In the genomic region with DNA sequence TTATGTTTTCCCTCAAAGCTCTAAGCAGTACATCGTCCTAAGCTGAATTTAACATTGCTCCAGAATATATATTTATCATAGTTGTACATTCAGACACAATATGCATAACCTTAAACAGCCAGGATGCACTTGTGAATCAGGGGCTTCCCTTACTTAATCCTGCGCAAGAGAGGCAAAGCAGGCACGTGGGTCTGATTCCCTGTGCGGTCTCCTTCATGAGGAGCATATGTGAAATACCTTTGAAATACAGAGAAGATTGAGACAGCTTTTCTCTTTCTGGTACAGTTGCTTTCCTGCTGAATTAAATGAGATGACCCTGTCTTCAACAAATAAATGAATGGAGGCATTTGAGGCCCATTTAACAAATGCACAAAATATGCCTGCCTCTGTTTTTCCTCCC, we compare ENCODE assay signal across 20 cellular contexts. TPM values are rescaled to one million over a fixed set of nuclear protein-coding genes. Genes with fewer than 3 reads are reported as not detected.
A peak's percentile ranks its signal among the peaks of the same experiment; 100 is the strongest.
DNase-seq lines count a peak whose midpoint lies in the region; ATAC-seq and TF ChIP-seq lines count a peak whose summit lies in the region.
"Had no signal": no experiment of that assay in that cellular context is flagged by ENCODE, and none has a peak within 500 bp of the region (broad histone marks: within the 10 kb centered on the region; RNA-seq: fewer than 3 reads in every experiment).

No MANE protein-coding gene starts in this region.

- H2AFZ ChIP-seq in trophoblast cell (ENCODE audit: insufficient read depth, low read length, poor library complexity): no peak overlapping the region
- H2AFZ ChIP-seq: GM23248 had no signal

- no peaks in the 10 kb centered on the region for H3K36me3 ChIP-seq in esophagus muscularis mucosa
- H3K36me3 ChIP-seq in trophoblast cell (ENCODE audit: control insufficient read depth in 1 of 2, insufficient read depth in 2 of 2, low read length in 2 of 2): peaks cover 5 to 6% of the 10 kb centered on the region in 2 experiments

- peaks cover 0 to 16% (median 14%) of the 10 kb centered on the region in 4 donors for H3K4me1 ChIP-seq in esophagus muscularis mucosa
- peaks cover 0 to 4% of the 10 kb centered on the region in 2 experiments for H3K4me1 ChIP-seq in trophoblast cell (ENCODE audit: control insufficient read depth in 1 of 2, insufficient read depth in 2 of 2, low read length in 2 of 2)
- H3K4me1 ChIP-seq: A549 had no signal

- H3K79me1 ChIP-seq in trophoblast cell (ENCODE audit: low read length): peaks cover 8% of the 10 kb centered on the region

- no peak for TF ChIP-seq CTCF in esophagus muscularis mucosa (IDR thresholded peaks at IDR 0.05)

- no peak overlapping the region for H4K8ac ChIP-seq in trophoblast cell (ENCODE audit: low read depth, low read length)

- 58% methylated on average over 4 of the region's 4 CpGs for WGBS in esophagus muscularis mucosa
- WGBS in trophoblast cell (ENCODE audit: extremely low coverage, insufficient coverage, insufficient read length): no CpG with 5 or more reads among the region's 4 CpGs

- intact Hi-C loops in esophagus muscularis mucosa (cut with DNase I): loop anchor here (10.0 kb wide), 1 partner anchor 1184 kb away; no protein-coding TSS in a partner anchor

- H3K9me3 ChIP-seq in esophagus muscularis mucosa: no peaks in the 10 kb centered on the region
- H3K9me3 ChIP-seq in trophoblast cell (ENCODE audit: insufficient read depth, low read depth, low read length): no peaks in the 10 kb centered on the region
- H3K9me3 ChIP-seq: A549 had no signal

- no peak overlapping the region for H3K18ac ChIP-seq in trophoblast cell (ENCODE audit: low read length)

- H3K23ac ChIP-seq in trophoblast cell (ENCODE audit: low read length): no peak overlapping the region

- no peak overlapping the region for H2BK120ac ChIP-seq in trophoblast cell (ENCODE audit: insufficient read depth, low read length, poor library complexity)

- no peak overlapping the region for H3K4ac ChIP-seq in trophoblast cell (ENCODE audit: low read depth, low read length)

- no peak overlapping the region for H3K14ac ChIP-seq in trophoblast cell (ENCODE audit: low read length)

- H3K27me3 ChIP-seq in esophagus muscularis mucosa: peaks cover 0 to 33% (median 0%) of the 10 kb centered on the region in 4 donors
- H3K27me3 ChIP-seq in trophoblast cell (ENCODE audit: insufficient read depth, low read length): no peaks in the 10 kb centered on the region

- peak overlapping the region; percentile 91 for H3K4me2 ChIP-seq in trophoblast cell (ENCODE audit: low read length)
- H3K4me2 ChIP-seq: A549 had no signal

- H2BK5ac ChIP-seq in trophoblast cell (ENCODE audit: low read depth, low read length, poor library complexity): no peak overlapping the region

- TF ChIP-seq EP300 in esophagus muscularis mucosa (IDR thresholded peaks at IDR 0.05): no peak

- H2AK5ac ChIP-seq in trophoblast cell (ENCODE audit: low read length): no peak overlapping the region

- no peak overlapping the region for H4K91ac ChIP-seq in trophoblast cell (ENCODE audit: low read depth, low read length)

- peak in 4 of 61 donors; percentile 3 to 30 (median 16) for DNase-seq in caudate nucleus (lab: John Stamatoyannopoulos, UW)
- DNase-seq in esophagus muscularis mucosa (ENCODE audit: extremely low spot score): peak; percentile 45
- DNase-seq in trophoblast cell: no peak
- no peak for DNase-seq in GM19240 (ENCODE audit: insufficient read length, low spot score)
- no peak for DNase-seq in germinal center (ENCODE audit: low spot score)
- DNase-seq: CD8-positive, alpha-beta T cell; COR-L47; DMS153; DMS79 treated with DMSO at 0.1 percent for 48 hours; EL; GDM1; GM23248 had no signal

- H3K9ac ChIP-seq in trophoblast cell (ENCODE audit: low read length): no peak overlapping the region
- H3K9ac ChIP-seq: GM23248 had no signal

- peaks cover 7% of the 10 kb centered on the region for H3K79me2 ChIP-seq in trophoblast cell (ENCODE audit: control insufficient read depth, insufficient read depth, low read length, poor library complexity)

- no peak for ATAC-seq in HG02981 (IDR thresholded peaks at IDR 0.05; ENCODE audit: unreplicated experiment)
- ATAC-seq: A549; CD8-positive, alpha-beta T cell; HCT116 had no signal

- no peak overlapping the region for H4K12ac ChIP-seq in trophoblast cell (ENCODE audit: low read depth, low read length)

- no peak for TF ChIP-seq POLR2A in esophagus muscularis mucosa (IDR thresholded peaks at IDR 0.05; ENCODE audit: low read depth)

- no peak overlapping the region for H2BK12ac ChIP-seq in trophoblast cell (ENCODE audit: low read length)

- H3K27ac ChIP-seq in caudate nucleus (ENCODE audit: low read depth, low read length) (peak overlapping the region; percentile 5), esophagus muscularis mucosa (replicated peaks in 1 of 4) (no peak overlapping the region), trophoblast cell (ENCODE audit: low read depth, low read length) (no peak overlapping the region)
- H3K27ac ChIP-seq: A549, GM23248 had no signal

- H3K4me3 ChIP-seq in esophagus muscularis mucosa: no peak overlapping the region
- H3K4me3 ChIP-seq in trophoblast cell (ENCODE audit: low read depth, low read length): no peak overlapping the region
- H3K4me3 ChIP-seq: A549, GM23248 had no signal

RNA-seq across cellular contexts. Expression of gene HTR1E, which starts 1.5 kb away (rescaled TPM):
- under 1 TPM in 3 of 4 donors, not detected in 1; 0.17 to 0.40 (median 0.19) TPM for total RNA-seq in esophagus muscularis mucosa
- 26.0 and 27.6 TPM in 2 replicates for polyA plus RNA-seq in trophoblast cell (2013)
- total RNA-seq: CD8-positive, alpha-beta T cell; GM23248; HT-29 had no signal
- polyA plus RNA-seq: A549, AG04450, BJ, CD14-positive monocyte, GM23248, IgD-negative memory B cell had no signal
